ENCODE assay signal across 8 cellular contexts in genomic region chr16:48611329-48612137, GRCh38. TPM values are rescaled to one million over a fixed set of nuclear protein-coding genes. Genes with fewer than 3 reads are reported as not detected.
A peak's percentile ranks its signal among the peaks of the same experiment; 100 is the strongest.
DNase-seq lines count a peak whose midpoint lies in the region; ATAC-seq and TF ChIP-seq lines count a peak whose summit lies in the region.

No MANE protein-coding gene starts in this region.

- no peaks in the 10 kb centered on the region for H3K27me3 Mint-ChIP-seq in CD8-positive, alpha-beta T cell (ENCODE audit: low read depth)
- H3K27me3 Mint-ChIP-seq in chondrocyte (ENCODE audit: low read depth) = no peaks in the 10 kb centered on the region
- H3K27me3 Mint-ChIP-seq in progenitor cell of endocrine pancreas = peaks cover 2% of the 10 kb centered on the region

- intact Hi-C loops in CD8-positive, alpha-beta T cell (cut with DNase I, micrococcal nuclease) = loop anchor here (1.0 to 10.0 kb wide), 6 partner anchors 226 to 1924 kb away; partner anchors contain the start of genes DNAJA2 (in 2 of the 2), ORC6 (in 2 of the 2), SIAH1 (in 2 of the 2) and VPS35 (in 2 of the 2)

- no peaks in the 10 kb centered on the region for H3K9me3 ChIP-seq in CD8-positive, alpha-beta T cell (ENCODE audit: low read length)

- peaks cover 14% of the 10 kb centered on the region for H3K36me3 Mint-ChIP-seq in CD8-positive, alpha-beta T cell
- H3K36me3 Mint-ChIP-seq in chondrocyte (ENCODE audit: low read depth) (peaks cover 2% of the 10 kb centered on the region), progenitor cell of endocrine pancreas (ENCODE audit: insufficient read depth) (peaks cover 2% of the 10 kb centered on the region)

- peak; percentile 57 to 95 (median 79) for DNase-seq in CD8-positive, alpha-beta T cell
- DNase-seq in UCSD-AML1 (lab: John Stamatoyannopoulos, UW; ENCODE audit: unreplicated experiment) (peak; percentile 57), chondrocyte (ENCODE audit: low spot score) (peak; percentile 30), progenitor cell of endocrine pancreas (ENCODE audit: low spot score, unreplicated experiment) (no peak), HEK293T (ENCODE audit: extremely low spot score) (no peak), inferior parietal cortex (ENCODE audit: extremely low spot score) (no peak), DMS79 treated with DMSO at 0.1 percent for 48 hours (lab: John Stamatoyannopoulos, UW) (no peak)

- peaks cover 3% of the 10 kb centered on the region for H3K9me3 Mint-ChIP-seq in CD8-positive, alpha-beta T cell
- H3K9me3 Mint-ChIP-seq in chondrocyte (ENCODE audit: low read depth) = peaks cover 3% of the 10 kb centered on the region
- no peaks in the 10 kb centered on the region for H3K9me3 Mint-ChIP-seq in progenitor cell of endocrine pancreas (ENCODE audit: low read depth)

- H3K27ac ChIP-seq in CD8-positive, alpha-beta T cell (ENCODE audit: low read depth, low read length) = peak overlapping the region; percentile 93

- no peaks in the 10 kb centered on the region for H3K36me3 ChIP-seq in CD8-positive, alpha-beta T cell (ENCODE audit: insufficient read depth, low read length)

- peak overlapping the region; percentile 22 for H3K4me3 ChIP-seq in CD8-positive, alpha-beta T cell (ENCODE audit: low read depth, low read length)

- TF ChIP-seq CTCF in CD8-positive, alpha-beta T cell (IDR thresholded peaks at IDR 0.05) = no peak
- TF ChIP-seq CTCF in chondrocyte (IDR thresholded peaks at IDR 0.05) = no peak
- no peak for TF ChIP-seq CTCF in progenitor cell of endocrine pancreas (IDR thresholded peaks at IDR 0.05; ENCODE audit: unreplicated experiment)

- CTCF ChIA-PET in CD8-positive, alpha-beta T cell (lab: Charles Lee) = interaction anchor here (0.6 to 10.7 kb wide), 4 partner anchors 11 to 207 kb away, joined by 3 to 110 read pairs (median 8); no protein-coding TSS in a partner anchor
- CTCF ChIA-PET in HEK293T (lab: Yijun Ruan, JAX) = interaction anchor here (0.7 kb wide), 1 partner anchor 231 kb away, joined by 5 read pairs; no protein-coding TSS in a partner anchor

- POLR2A ChIA-PET in CD8-positive, alpha-beta T cell (lab: Charles Lee) = interaction anchor here (2.3 to 2.6 kb wide), 2 partner anchors 11 to 245 kb away, joined by 7 to 51 read pairs; no protein-coding TSS in a partner anchor
- POLR2A ChIA-PET in HEK293T (lab: Yijun Ruan, JAX) = no interaction called here

- peaks cover 60% of the 10 kb centered on the region for H3K4me1 ChIP-seq in CD8-positive, alpha-beta T cell (ENCODE audit: insufficient read depth, low read length)

- peak overlapping the region; percentile 99 for H3K27ac Mint-ChIP-seq in CD8-positive, alpha-beta T cell
- H3K27ac Mint-ChIP-seq in chondrocyte (ENCODE audit: unreplicated experiment) (peak overlapping the region; percentile 17), progenitor cell of endocrine pancreas (no peak overlapping the region)

- H3K4me1 Mint-ChIP-seq in CD8-positive, alpha-beta T cell (ENCODE audit: low read depth) = peaks cover 51% of the 10 kb centered on the region
- H3K4me1 Mint-ChIP-seq in chondrocyte (ENCODE audit: low read depth) (peaks cover 26% of the 10 kb centered on the region), progenitor cell of endocrine pancreas (ENCODE audit: low read depth) (peaks cover 13% of the 10 kb centered on the region)

- ATAC-seq in CD8-positive, alpha-beta T cell = peak; percentile 60
- peak; percentile 48 for ATAC-seq in HG02981 (IDR thresholded peaks at IDR 0.05; ENCODE audit: unreplicated experiment)

- peak overlapping the region; percentile 80 for H3K4me3 Mint-ChIP-seq in CD8-positive, alpha-beta T cell
- H3K4me3 Mint-ChIP-seq in chondrocyte (ENCODE audit: unreplicated experiment) = no peak overlapping the region
- H3K4me3 Mint-ChIP-seq in progenitor cell of endocrine pancreas (ENCODE audit: low read depth) = peak overlapping the region; percentile 38

- no peaks in the 10 kb centered on the region for H3K27me3 ChIP-seq in CD8-positive, alpha-beta T cell (ENCODE audit: insufficient read depth, low read length)

TF ChIP-seq in HEK293T, 16 proteins besides CTCF, POLR2A, EP300 and RAD21:
- TF ChIP-seq FOXA1 (IDR thresholded peaks at IDR 0.05) = no peak
- TF ChIP-seq TARDBP (IDR thresholded peaks at IDR 0.05) = no peak
- TF ChIP-seq L3MBTL2 (conservative IDR thresholded peaks at IDR 0.05) = no peak
- TF ChIP-seq SP1 (IDR thresholded peaks at IDR 0.05) = no peak
- TF ChIP-seq PKNOX1 (IDR thresholded peaks at IDR 0.05) = no peak
- no peak for TF ChIP-seq ZNF384 (IDR thresholded peaks at IDR 0.05)
- no peak for TF ChIP-seq ELF4 (IDR thresholded peaks at IDR 0.05)
- TF ChIP-seq FOXM1 (IDR thresholded peaks at IDR 0.05; ENCODE audit: borderline replicate concordance) = no peak

RNA-seq across cellular contexts. Expression of gene N4BP1, which starts 1.6 kb away (rescaled TPM):
- total RNA-seq in CD8-positive, alpha-beta T cell = 100 to 1,000 TPM; 153 to 156 TPM
- total RNA-seq in chondrocyte (30.8 to 42.4 TPM (median 35.8 TPM) in 3 replicates), progenitor cell of endocrine pancreas (37.7 and 39.4 TPM in 2 replicates)

Comparison
In these comparisons a context has a peak if more than half of its experiments do, and no peak if none do; other contexts are left out.
1. DNase-seq: peak in CD8-positive, alpha-beta T cell (7 of 7), UCSD-AML1 (single experiment) and chondrocyte (single experiment); none in progenitor cell of endocrine pancreas (single experiment), HEK293T (single experiment), inferior parietal cortex (single experiment) and DMS79 treated with DMSO at 0.1 percent for 48 hours (single experiment).